In the genomic region with DNA sequence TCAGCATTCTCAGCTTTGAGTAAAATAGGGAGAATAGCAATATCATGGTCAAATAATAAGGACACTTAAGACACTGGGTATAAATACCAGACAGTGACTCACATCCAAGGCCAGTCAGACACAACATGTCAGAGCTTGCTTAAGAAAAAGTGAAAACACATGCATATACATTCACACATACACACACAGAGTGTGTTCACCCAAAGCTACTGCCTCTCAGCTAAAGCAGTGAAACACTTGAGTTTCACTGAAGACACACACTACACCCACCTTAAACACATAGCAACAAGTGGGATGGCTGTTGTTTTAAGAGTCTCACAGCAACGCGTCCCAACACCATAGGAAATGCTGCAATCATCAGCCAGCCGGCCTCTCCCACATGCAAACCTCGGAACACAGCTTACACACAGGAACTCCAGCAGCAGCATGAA, we compare ENCODE assay signal across 1 cellular context.
TF ChIP-seq lines count a peak whose summit lies in the region.

No MANE protein-coding gene starts in this region.

TF ChIP-seq in HepG2, 621 proteins besides CTCF, POLR2A, EP300 and RAD21 (continued from another document):
- TF ChIP-seq, protein P1, sequence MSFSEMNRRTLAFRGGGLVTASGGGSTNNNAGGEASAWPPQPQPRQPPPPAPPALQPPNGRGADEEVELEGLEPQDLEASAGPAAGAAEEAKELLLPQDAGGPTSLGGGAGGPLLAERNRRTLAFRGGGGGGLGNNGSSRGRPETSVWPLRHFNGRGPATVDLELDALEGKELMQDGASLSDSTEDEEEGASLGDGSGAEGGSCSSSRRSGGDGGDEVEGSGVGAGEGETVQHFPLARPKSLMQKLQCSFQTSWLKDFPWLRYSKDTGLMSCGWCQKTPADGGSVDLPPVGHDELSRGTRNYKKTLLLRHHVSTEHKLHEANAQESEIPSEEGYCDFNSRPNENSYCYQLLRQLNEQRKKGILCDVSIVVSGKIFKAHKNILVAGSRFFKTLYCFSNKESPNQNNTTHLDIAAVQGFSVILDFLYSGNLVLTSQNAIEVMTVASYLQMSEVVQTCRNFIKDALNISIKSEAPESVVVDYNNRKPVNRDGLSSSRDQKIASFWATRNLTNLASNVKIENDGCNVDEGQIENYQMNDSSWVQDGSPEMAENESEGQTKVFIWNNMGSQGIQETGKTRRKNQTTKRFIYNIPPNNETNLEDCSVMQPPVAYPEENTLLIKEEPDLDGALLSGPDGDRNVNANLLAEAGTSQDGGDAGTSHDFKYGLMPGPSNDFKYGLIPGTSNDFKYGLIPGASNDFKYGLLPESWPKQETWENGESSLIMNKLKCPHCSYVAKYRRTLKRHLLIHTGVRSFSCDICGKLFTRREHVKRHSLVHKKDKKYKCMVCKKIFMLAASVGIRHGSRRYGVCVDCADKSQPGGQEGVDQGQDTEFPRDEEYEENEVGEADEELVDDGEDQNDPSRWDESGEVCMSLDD (CRISPR knock-in tag; IDR thresholded peaks at IDR 0.05; ENCODE audit: borderline replicate concordance) = no peak
- no peak for TF ChIP-seq NFIB (CRISPR knock-in tag; IDR thresholded peaks at IDR 0.05; ENCODE audit: borderline replicate concordance)
- TF ChIP-seq PHF5A (CRISPR knock-in tag; IDR thresholded peaks at IDR 0.05; ENCODE audit: low read depth, unreplicated experiment) = no peak
- TF ChIP-seq GTF3A (CRISPR knock-in tag; conservative IDR thresholded peaks at IDR 0.05) = no peak
- no peak for TF ChIP-seq RNF2 (conservative IDR thresholded peaks at IDR 0.05; ENCODE audit: low read depth)
- TF ChIP-seq, protein P2, sequence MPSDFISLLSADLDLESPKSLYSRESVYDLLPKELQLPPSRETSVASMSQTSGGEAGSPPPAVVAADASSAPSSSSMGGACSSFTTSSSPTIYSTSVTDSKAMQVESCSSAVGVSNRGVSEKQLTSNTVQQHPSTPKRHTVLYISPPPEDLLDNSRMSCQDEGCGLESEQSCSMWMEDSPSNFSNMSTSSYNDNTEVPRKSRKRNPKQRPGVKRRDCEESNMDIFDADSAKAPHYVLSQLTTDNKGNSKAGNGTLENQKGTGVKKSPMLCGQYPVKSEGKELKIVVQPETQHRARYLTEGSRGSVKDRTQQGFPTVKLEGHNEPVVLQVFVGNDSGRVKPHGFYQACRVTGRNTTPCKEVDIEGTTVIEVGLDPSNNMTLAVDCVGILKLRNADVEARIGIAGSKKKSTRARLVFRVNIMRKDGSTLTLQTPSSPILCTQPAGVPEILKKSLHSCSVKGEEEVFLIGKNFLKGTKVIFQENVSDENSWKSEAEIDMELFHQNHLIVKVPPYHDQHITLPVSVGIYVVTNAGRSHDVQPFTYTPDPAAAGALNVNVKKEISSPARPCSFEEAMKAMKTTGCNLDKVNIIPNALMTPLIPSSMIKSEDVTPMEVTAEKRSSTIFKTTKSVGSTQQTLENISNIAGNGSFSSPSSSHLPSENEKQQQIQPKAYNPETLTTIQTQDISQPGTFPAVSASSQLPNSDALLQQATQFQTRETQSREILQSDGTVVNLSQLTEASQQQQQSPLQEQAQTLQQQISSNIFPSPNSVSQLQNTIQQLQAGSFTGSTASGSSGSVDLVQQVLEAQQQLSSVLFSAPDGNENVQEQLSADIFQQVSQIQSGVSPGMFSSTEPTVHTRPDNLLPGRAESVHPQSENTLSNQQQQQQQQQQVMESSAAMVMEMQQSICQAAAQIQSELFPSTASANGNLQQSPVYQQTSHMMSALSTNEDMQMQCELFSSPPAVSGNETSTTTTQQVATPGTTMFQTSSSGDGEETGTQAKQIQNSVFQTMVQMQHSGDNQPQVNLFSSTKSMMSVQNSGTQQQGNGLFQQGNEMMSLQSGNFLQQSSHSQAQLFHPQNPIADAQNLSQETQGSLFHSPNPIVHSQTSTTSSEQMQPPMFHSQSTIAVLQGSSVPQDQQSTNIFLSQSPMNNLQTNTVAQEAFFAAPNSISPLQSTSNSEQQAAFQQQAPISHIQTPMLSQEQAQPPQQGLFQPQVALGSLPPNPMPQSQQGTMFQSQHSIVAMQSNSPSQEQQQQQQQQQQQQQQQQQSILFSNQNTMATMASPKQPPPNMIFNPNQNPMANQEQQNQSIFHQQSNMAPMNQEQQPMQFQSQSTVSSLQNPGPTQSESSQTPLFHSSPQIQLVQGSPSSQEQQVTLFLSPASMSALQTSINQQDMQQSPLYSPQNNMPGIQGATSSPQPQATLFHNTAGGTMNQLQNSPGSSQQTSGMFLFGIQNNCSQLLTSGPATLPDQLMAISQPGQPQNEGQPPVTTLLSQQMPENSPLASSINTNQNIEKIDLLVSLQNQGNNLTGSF (CRISPR knock-in tag; IDR thresholded peaks at IDR 0.05) = no peak
TF ChIP-seq in HepG2: peak in this region for 0.
